18 cellular contexts compared by ENCODE assay signal in genomic region chr10:83165164-83165563, GRCh38.
DNase-seq lines count a peak whose midpoint lies in the region; ATAC-seq and TF ChIP-seq lines count a peak whose summit lies in the region.
"Had no signal": no experiment of that assay in that cellular context is flagged by ENCODE, and none has a peak within 500 bp of the region (broad histone marks: within the 10 kb centered on the region; RNA-seq: fewer than 3 reads in every experiment).

No MANE protein-coding gene starts in this region.

- DNase-seq in NCI-H2171 treated with DMSO at 0.1 percent for 48 hours (lab: John Stamatoyannopoulos, UW) (peak; percentile 67), NCI-H2171 (lab: John Stamatoyannopoulos, UW) (no peak), SK-N-MC (ENCODE audit: low read depth, low spot score) (no peak), hepatocyte (ENCODE audit: low spot score) (no peak), smooth muscle cell (lab: John Stamatoyannopoulos, UW; ENCODE audit: unreplicated experiment) (no peak), left colon (no peak), posterior vena cava (ENCODE audit: low spot score) (no peak)
- no peak for DNase-seq in effector CD8-positive, alpha-beta T cell (lab: John Stamatoyannopoulos, UW)
- DNase-seq: EL, H9, MG63, NCI-H1105 treated with DMSO at 0.1 percent for 48 hours, NCI-H2029 treated with DMSO at 0.1 percent for 48 hours, NCI-H510A, RPMI8226 had no signal

- H3K36me3 ChIP-seq in SK-N-MC (ENCODE audit: insufficient read depth, low read length) (no peaks in the 10 kb centered on the region), hepatocyte (replicated peaks; ENCODE audit: insufficient read depth, low read depth) (no peaks in the 10 kb centered on the region), smooth muscle cell (ENCODE audit: low read depth) (no peaks in the 10 kb centered on the region)
- H3K36me3 ChIP-seq: BLaER1 treated with 17β-estradiol and CSF1 and Interleukin-3, amounts not matched to agents 10 nM and 100 nM; MG63; SJSA1 had no signal

- H3K27ac ChIP-seq in SK-N-MC (no peak overlapping the region), hepatocyte (no peak overlapping the region), smooth muscle cell (ENCODE audit: low read depth) (no peak overlapping the region)
- H3K27ac ChIP-seq: 22Rv1; BLaER1 treated with 17β-estradiol and CSF1 and Interleukin-3, amounts not matched to agents 10 nM and 100 nM; SJSA1 had no signal

- intact Hi-C loops in left colon (cut with DNase I, micrococcal nuclease) (no loop called here), posterior vena cava (cut with DNase I) (loop anchor here in 1 of 2 donors (5.0 kb wide), 1 partner anchor 548 kb away; no protein-coding TSS in a partner anchor)

- H2AFZ ChIP-seq in hepatocyte, result no peak overlapping the region
- no peak overlapping the region for H2AFZ ChIP-seq in smooth muscle cell (ENCODE audit: low read depth)

- H3K9ac ChIP-seq in SK-N-MC (ENCODE audit: insufficient read length) (no peak overlapping the region), smooth muscle cell (ENCODE audit: low read depth) (no peak overlapping the region)
- H3K9ac ChIP-seq: BLaER1 treated with 17β-estradiol and CSF1 and Interleukin-3, amounts not matched to agents 10 nM and 100 nM had no signal

- H3F3A ChIP-seq in smooth muscle cell (ENCODE audit: low read depth), result no peaks in the 10 kb centered on the region

- H3K4me2 ChIP-seq in hepatocyte, result peak overlapping the region; percentile 45
- peak overlapping the region; percentile 47 for H3K4me2 ChIP-seq in smooth muscle cell
- H3K4me2 ChIP-seq: BLaER1 treated with 17β-estradiol and CSF1 and Interleukin-3, amounts not matched to agents 10 nM and 100 nM had no signal

- no peak for ATAC-seq in left colon

- TF ChIP-seq CTCF in hepatocyte (IDR thresholded peaks at IDR 0.05; ENCODE audit: poor library complexity) (no peak), smooth muscle cell (IDR thresholded peaks at IDR 0.05; ENCODE audit: borderline replicate concordance, insufficient read depth, poor library complexity, severe bottlenecking) (no peak)

- no peaks in the 10 kb centered on the region for H3K9me2 ChIP-seq in hepatocyte (replicated peaks; ENCODE audit: insufficient read depth)

- H3K4me1 ChIP-seq in hepatocyte (ENCODE audit: insufficient read depth) (peaks cover 3% of the 10 kb centered on the region), smooth muscle cell (ENCODE audit: low read depth) (peaks cover 9% of the 10 kb centered on the region)
- H3K4me1 ChIP-seq: SJSA1 had no signal

- H3K79me2 ChIP-seq in hepatocyte, result no peaks in the 10 kb centered on the region
- no peaks in the 10 kb centered on the region for H3K79me2 ChIP-seq in smooth muscle cell (ENCODE audit: low read depth)

- H4K20me1 ChIP-seq in hepatocyte (ENCODE audit: insufficient read depth, poor library complexity, severe bottlenecking), result no peaks in the 10 kb centered on the region
- no peaks in the 10 kb centered on the region for H4K20me1 ChIP-seq in smooth muscle cell (ENCODE audit: low read depth)
- H4K20me1 ChIP-seq: BLaER1 treated with 17β-estradiol and CSF1 and Interleukin-3, amounts not matched to agents 10 nM and 100 nM had no signal

- H3K27me3 ChIP-seq in hepatocyte, result no peaks in the 10 kb centered on the region
- H3K27me3 ChIP-seq in smooth muscle cell (ENCODE audit: low read depth), result peaks cover 8% of the 10 kb centered on the region
- H3K27me3 ChIP-seq: BLaER1 treated with 17β-estradiol and CSF1 and Interleukin-3, amounts not matched to agents 10 nM and 100 nM; MG63; SJSA1 had no signal

- H3K4me3 ChIP-seq in SK-N-MC (peak overlapping the region; percentile 2; the same call in 1 of the 2 replicates), hepatocyte (no peak overlapping the region), smooth muscle cell (peak overlapping the region; percentile 5)
- H3K4me3 ChIP-seq: BLaER1 treated with 17β-estradiol and CSF1 and Interleukin-3, amounts not matched to agents 10 nM and 100 nM; MG63; SJSA1 had no signal

- WGBS in hepatocyte (ENCODE audit: low lambda C conversion rate, missing lambda C conversion rate), result 51% methylated on average over 3 of the region's 3 CpGs
- 20% methylated on average over 3 of the region's 3 CpGs for WGBS in smooth muscle cell (ENCODE audit: low lambda C conversion rate)

- H3K9me3 ChIP-seq in SK-N-MC (ENCODE audit: low read depth, low read length), result no peaks in the 10 kb centered on the region
- H3K9me3 ChIP-seq in hepatocyte (ENCODE audit: low read depth), result no peaks in the 10 kb centered on the region
- no peaks in the 10 kb centered on the region for H3K9me3 ChIP-seq in smooth muscle cell (replicated peaks; ENCODE audit: low read depth)
- H3K9me3 ChIP-seq: BLaER1 treated with 17β-estradiol and CSF1 and Interleukin-3, amounts not matched to agents 10 nM and 100 nM; MG63; SJSA1 had no signal
